33 cellular contexts compared by ENCODE assay signal in the genomic region with DNA sequence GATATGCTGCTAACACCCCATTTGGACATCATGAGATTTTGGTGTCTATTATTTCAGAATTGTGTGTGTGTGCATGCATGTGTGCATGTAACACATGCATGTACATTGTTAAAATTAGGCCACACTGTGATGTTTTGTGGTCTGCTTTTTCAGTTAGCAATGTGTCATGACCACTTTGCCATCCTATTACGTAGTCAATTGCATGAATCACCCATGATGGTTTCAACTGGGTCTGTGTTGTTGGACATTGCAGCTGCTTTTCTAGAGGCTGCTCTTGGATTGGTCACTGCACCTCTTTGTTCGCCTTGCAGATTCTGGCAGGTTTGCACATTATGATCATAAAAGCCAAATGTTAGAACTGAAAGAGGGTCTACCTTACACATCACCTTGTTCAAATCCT.
DNase-seq lines count a peak whose midpoint lies in the region; ATAC-seq, FAIRE-seq and TF ChIP-seq lines count a peak whose summit lies in the region.
"Had no signal": no experiment of that assay in that cellular context is flagged by ENCODE, and none has a peak within 500 bp of the region (broad histone marks: within the 10 kb centered on the region; RNA-seq: fewer than 3 reads in every experiment).

No MANE protein-coding gene starts in this region.

- no peak overlapping the region for H3K9ac ChIP-seq in PC-3 (ENCODE audit: low read length)

- peaks cover 0 to 4% of the 10 kb centered on the region in 2 donors for H3K9me3 Mint-ChIP-seq in activated T-cell treated with anti-CD3 and anti-CD28 coated beads, Interleukin-2, amount 50 U/mL, for 72 hours
- H3K9me3 Mint-ChIP-seq in stimulated activated effector memory CD8-positive, alpha-beta T cell treated with anti-CD3 and anti-CD28 coated beads, Interleukin-12 subunit alpha, Interleukin-12 subunit beta, amount 100 ng/mL, for 72 hours = no peaks in the 10 kb centered on the region
- H3K9me3 Mint-ChIP-seq: activated naive CD8-positive, alpha-beta T cell treated with anti-CD3 and anti-CD28 coated beads, Interleukin-2, amount 10 ng/mL, durations not matched to agents 7 days and 5 days; HFFc6; immature natural killer cell had no signal

- no peaks in the 10 kb centered on the region for H3K36me3 ChIP-seq in PC-3 (ENCODE audit: low read depth, low read length)
- H3K36me3 ChIP-seq in bronchial epithelial cell (ENCODE audit: control insufficient read depth, insufficient read depth, low read length) = no peaks in the 10 kb centered on the region
- no peaks in the 10 kb centered on the region for H3K36me3 ChIP-seq in adrenal gland (replicated peaks in 1 of 2)
- H3K36me3 ChIP-seq: MG63, ovary, SJCRH30, suprapubic skin, upper lobe of right lung had no signal

- H2AFZ ChIP-seq in PC-3 (ENCODE audit: low read length) = no peak overlapping the region

- intact Hi-C loops in PC-3 (cut with micrococcal nuclease) (no loop called here), adrenal gland (cut with DNase I) (no loop called here)

- no peaks in the 10 kb centered on the region for H3K27me3 Mint-ChIP-seq in activated T-cell treated with anti-CD3 and anti-CD28 coated beads, Interleukin-2, amount 50 U/mL, for 72 hours (ENCODE audit: low read depth)

- no peak for TF ChIP-seq CTCF in PC-3 (conservative IDR thresholded peaks at IDR 0.05; ENCODE audit: low read depth, low read length)
- TF ChIP-seq CTCF in bronchial epithelial cell (IDR thresholded peaks at IDR 0.05; ENCODE audit: insufficient read depth, low read length, severe bottlenecking) = no peak
- TF ChIP-seq CTCF in adrenal gland (IDR thresholded peaks at IDR 0.05) = no peak

- H3K27ac ChIP-seq in PC-3 (ENCODE audit: low read length) (no peak overlapping the region), adrenal gland (no peak overlapping the region)
- H3K27ac ChIP-seq: C4-2B, ovary, SJCRH30, suprapubic skin, upper lobe of right lung, VCaP had no signal

- H3K4me2 ChIP-seq in PC-3 (ENCODE audit: low read length) = no peak overlapping the region
- H3K4me2 ChIP-seq: smooth muscle cell had no signal

- no TSS peak for BruUV-seq in PC-3 (replicated peaks; lab: Mats Ljungman, UMichigan)

- H3K9me3 ChIP-seq in PC-3 (ENCODE audit: low read length) = no peaks in the 10 kb centered on the region
- H3K9me3 ChIP-seq in adrenal gland (replicated peaks in 1 of 3) = no peaks in the 10 kb centered on the region
- H3K9me3 ChIP-seq: Caco-2, MG63, ovary, suprapubic skin, upper lobe of right lung had no signal

- H3K36me3 Mint-ChIP-seq in activated T-cell treated with anti-CD3 and anti-CD28 coated beads, Interleukin-2, amount 50 U/mL, for 72 hours (ENCODE audit: insufficient read depth in 2 of 2) = no peaks in the 10 kb centered on the region
- no peaks in the 10 kb centered on the region for H3K36me3 Mint-ChIP-seq in stimulated activated effector memory CD8-positive, alpha-beta T cell treated with anti-CD3 and anti-CD28 coated beads, Interleukin-12 subunit alpha, Interleukin-12 subunit beta, amount 100 ng/mL, for 72 hours
- H3K36me3 Mint-ChIP-seq: activated naive CD8-positive, alpha-beta T cell treated with anti-CD3 and anti-CD28 coated beads, Interleukin-2, amount 10 ng/mL, durations not matched to agents 7 days and 5 days had no signal

- TF ChIP-seq POLR2A in adrenal gland (IDR thresholded peaks at IDR 0.05) (no peak), erythroblast (IDR thresholded peaks at IDR 0.05; ENCODE audit: low read length) (no peak)

- no peaks in the 10 kb centered on the region for H3F3A ChIP-seq in PC-3 (ENCODE audit: low read length, unreplicated experiment)

- H3K4me1 Mint-ChIP-seq in activated T-cell treated with anti-CD3 and anti-CD28 coated beads, Interleukin-2, amount 50 U/mL, for 72 hours (ENCODE audit: low read depth) = peaks cover 5% of the 10 kb centered on the region
- no peaks in the 10 kb centered on the region for H3K4me1 Mint-ChIP-seq in stimulated activated effector memory CD8-positive, alpha-beta T cell treated with anti-CD3 and anti-CD28 coated beads, Interleukin-12 subunit alpha, Interleukin-12 subunit beta, amount 100 ng/mL, for 72 hours
- H3K4me1 Mint-ChIP-seq: activated CD4-positive, alpha-beta T cell treated with anti-CD3 and anti-CD28 coated beads for 36 hours; activated naive CD8-positive, alpha-beta T cell treated with anti-CD3 and anti-CD28 coated beads, Interleukin-2, amount 10 ng/mL, durations not matched to agents 7 days and 5 days; immature natural killer cell had no signal

- no peaks in the 10 kb centered on the region for H3K9me2 ChIP-seq in PC-3 (replicated peaks; ENCODE audit: low read length)

- DNase-seq in activated T-cell treated with anti-CD3 and anti-CD28 coated beads, Interleukin-2, amount 50 U/mL, for 72 hours = no peak
- DNase-seq in activated T-cell treated with anti-CD3 and anti-CD28 coated beads for 4 hours (no peak), PC-3 (peak; percentile 14), bronchial epithelial cell (ENCODE audit: low read depth) (peak; percentile 69), adrenal gland (no peak), erythroblast (lab: John Stamatoyannopoulos, UW) (no peak)
- DNase-seq in stimulated activated effector memory CD8-positive, alpha-beta T cell treated with anti-CD3 and anti-CD28 coated beads, Interleukin-12 subunit alpha, Interleukin-12 subunit beta, amount 100 ng/mL, for 72 hours (ENCODE audit: low spot score in 2 of 2) = no peak
- DNase-seq in activated CD4-positive, alpha-beta T cell treated with anti-CD3 and anti-CD28 coated beads for 48 hours = no peak
- DNase-seq: 8988T; activated CD4-positive, alpha-beta T cell treated with anti-CD3 and anti-CD28 coated beads for 36 hours; activated gamma-delta T cell treated with Interleukin-2 at 50 U/mL for 16 hours; activated naive CD8-positive, alpha-beta T cell treated with anti-CD3 and anti-CD28 coated beads, Interleukin-2, amount 10 ng/mL, durations not matched to agents 7 days and 5 days; activated T-cell treated with anti-CD3 and anti-CD28 coated beads, Interleukin-2, amount 50 U/mL, for 1 hour; Caco-2; DMS79; GOT3; HFFc6; immature natural killer cell; MG63; NCI-H146; NCI-H345; NCI-H748 treated with DMSO at 0.1 percent for 48 hours; ovary; SJCRH30; stimulated activated naive CD4-positive, alpha-beta T cell treated with Interleukin-2 at 50 U/mL for 16 hours; SW 1271; upper lobe of right lung had no signal

- no peaks in the 10 kb centered on the region for H3K79me2 ChIP-seq in PC-3 (ENCODE audit: low read length)

- no peaks in the 10 kb centered on the region for H3K4me1 ChIP-seq in PC-3 (ENCODE audit: insufficient read depth, low read length)
- no peaks in the 10 kb centered on the region for H3K4me1 ChIP-seq in adrenal gland (replicated peaks in 1 of 2)
- H3K4me1 ChIP-seq: SJCRH30, suprapubic skin, upper lobe of right lung had no signal

- peak; percentile 40 to 48 for ATAC-seq in activated T-cell treated with anti-CD3 and anti-CD28 coated beads, Interleukin-2, amount 50 U/mL, for 72 hours (replicated peaks in 1 of 2)
- ATAC-seq in PC-3 = no peak
- ATAC-seq in stimulated activated effector memory CD8-positive, alpha-beta T cell treated with anti-CD3 and anti-CD28 coated beads, Interleukin-12 subunit alpha, Interleukin-12 subunit beta, amount 100 ng/mL, for 72 hours = peak; percentile 83
- ATAC-seq: activated CD4-positive, alpha-beta T cell treated with anti-CD3 and anti-CD28 coated beads for 36 hours; K562; upper lobe of right lung had no signal

- 68 to 81% (median 74%) methylated on average over 2 of the region's 2 CpGs for WGBS in adrenal gland, 4 donors

- no peak overlapping the region for H3K27ac Mint-ChIP-seq in activated T-cell treated with anti-CD3 and anti-CD28 coated beads, Interleukin-2, amount 50 U/mL, for 72 hours
- no peak overlapping the region for H3K27ac Mint-ChIP-seq in stimulated activated effector memory CD8-positive, alpha-beta T cell treated with anti-CD3 and anti-CD28 coated beads, Interleukin-12 subunit alpha, Interleukin-12 subunit beta, amount 100 ng/mL, for 72 hours
- H3K27ac Mint-ChIP-seq: activated CD4-positive, alpha-beta T cell treated with anti-CD3 and anti-CD28 coated beads for 36 hours; activated naive CD8-positive, alpha-beta T cell treated with anti-CD3 and anti-CD28 coated beads, Interleukin-2, amount 10 ng/mL, durations not matched to agents 7 days and 5 days; HFFc6; immature natural killer cell had no signal

- no peaks in the 10 kb centered on the region for H3K27me3 ChIP-seq in PC-3 (ENCODE audit: low read length)
- no peaks in the 10 kb centered on the region for H3K27me3 ChIP-seq in bronchial epithelial cell (ENCODE audit: control insufficient read depth, insufficient read depth, low read length)
- H3K27me3 ChIP-seq in adrenal gland = no peaks in the 10 kb centered on the region
- H3K27me3 ChIP-seq: MG63, ovary, SJCRH30, suprapubic skin, upper lobe of right lung had no signal

- CTCF ChIA-PET in PC-3 (lab: Charles Lee) = no interaction called here

- H3K4me3 ChIP-seq in PC-3 (ENCODE audit: low read length) (no peak overlapping the region), bronchial epithelial cell (ENCODE audit: low read depth, low read length) (no peak overlapping the region), adrenal gland (no peak overlapping the region)
- H3K4me3 ChIP-seq: K562, MG63, ovary, SJCRH30, smooth muscle cell, suprapubic skin, upper lobe of right lung had no signal

- H4K20me1 ChIP-seq in PC-3 (ENCODE audit: low read length) = no peaks in the 10 kb centered on the region

- no peak overlapping the region for H3K4me3 Mint-ChIP-seq in activated T-cell treated with anti-CD3 and anti-CD28 coated beads, Interleukin-2, amount 50 U/mL, for 72 hours
- no peak overlapping the region for H3K4me3 Mint-ChIP-seq in stimulated activated effector memory CD8-positive, alpha-beta T cell treated with anti-CD3 and anti-CD28 coated beads, Interleukin-12 subunit alpha, Interleukin-12 subunit beta, amount 100 ng/mL, for 72 hours
- H3K4me3 Mint-ChIP-seq: activated CD4-positive, alpha-beta T cell treated with anti-CD3 and anti-CD28 coated beads for 36 hours; activated naive CD8-positive, alpha-beta T cell treated with anti-CD3 and anti-CD28 coated beads, Interleukin-2, amount 10 ng/mL, durations not matched to agents 7 days and 5 days; HFFc6; immature natural killer cell had no signal

- no peak for FAIRE-seq in bronchial epithelial cell (lab: Jason Lieb, UNC)
- FAIRE-seq: RCC 7860 had no signal

- POLR2A ChIA-PET in PC-3 (lab: Charles Lee; ENCODE audit: unreplicated experiment) = no interaction called here

Comparison
In these comparisons a context has a peak if more than half of its experiments do, and no peak if none do; other contexts are left out.
1. DNase-seq: peak in PC-3 (single experiment) and bronchial epithelial cell (single experiment); none in activated T-cell treated with anti-CD3 and anti-CD28 coated beads, Interleukin-2, amount 50 U/mL, for 72 hours (0 of 2), activated T-cell treated with anti-CD3 and anti-CD28 coated beads for 4 hours (single experiment), stimulated activated effector memory CD8-positive, alpha-beta T cell treated with anti-CD3 and anti-CD28 coated beads, Interleukin-12 subunit alpha, Interleukin-12 subunit beta, amount 100 ng/mL, for 72 hours (0 of 2), activated CD4-positive, alpha-beta T cell treated with anti-CD3 and anti-CD28 coated beads for 48 hours (single experiment), adrenal gland (0 of 7) and erythroblast (0 of 2).